ENCODE assay signal across 12 cellular contexts in the genomic region with DNA sequence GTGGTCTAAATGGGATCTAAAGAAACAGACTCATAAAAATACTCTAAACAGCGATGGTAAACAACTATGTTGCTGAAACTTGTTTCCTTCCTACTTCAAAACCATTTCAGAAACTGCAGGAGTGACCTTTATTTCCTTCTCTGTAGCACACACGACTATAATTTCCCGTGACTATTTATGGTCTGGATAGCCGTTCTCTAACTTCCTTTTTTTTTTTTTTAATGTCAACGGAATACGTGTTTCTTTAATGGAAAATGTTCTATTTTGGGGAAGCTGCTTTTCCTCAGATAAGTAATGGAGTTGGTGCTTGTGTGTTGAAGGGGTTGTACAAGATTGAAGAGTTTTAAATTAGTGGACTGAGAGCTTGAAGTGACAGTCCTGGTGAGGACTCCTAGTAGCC.
DNase-seq lines count a peak whose midpoint lies in the region; ATAC-seq and TF ChIP-seq lines count a peak whose summit lies in the region.
"Had no signal": no experiment of that assay in that cellular context is flagged by ENCODE, and none has a peak within 500 bp of the region (broad histone marks: within the 10 kb centered on the region; RNA-seq: fewer than 3 reads in every experiment).

No MANE protein-coding gene starts in this region.

- no peak overlapping the region for H3K4me3 Mint-ChIP-seq in activated T-cell treated with anti-CD3 and anti-CD28 coated beads, Interleukin-2, amount 50 U/mL, for 72 hours
- H3K4me3 Mint-ChIP-seq in chondrocyte (ENCODE audit: unreplicated experiment), result peak overlapping the region; percentile 26
- no peak overlapping the region for H3K4me3 Mint-ChIP-seq in activated T-helper 17 cell treated with anti-CD3 and anti-CD28 coated beads, Interleukin-2, amount 50 U/mL, for 72 hours
- H3K4me3 Mint-ChIP-seq: T-cell had no signal

- H3K36me3 Mint-ChIP-seq in activated T-cell treated with anti-CD3 and anti-CD28 coated beads, Interleukin-2, amount 50 U/mL, for 72 hours (ENCODE audit: insufficient read depth in 2 of 2), result no peaks in the 10 kb centered on the region
- no peaks in the 10 kb centered on the region for H3K36me3 Mint-ChIP-seq in chondrocyte (ENCODE audit: low read depth)
- no peaks in the 10 kb centered on the region for H3K36me3 Mint-ChIP-seq in activated T-helper 17 cell treated with anti-CD3 and anti-CD28 coated beads, Interleukin-2, amount 50 U/mL, for 72 hours (ENCODE audit: low read depth)

- H3K27ac Mint-ChIP-seq in activated T-cell treated with anti-CD3 and anti-CD28 coated beads, Interleukin-2, amount 50 U/mL, for 72 hours, result peak overlapping the region; percentile 22
- H3K27ac Mint-ChIP-seq in chondrocyte (ENCODE audit: unreplicated experiment), result peak overlapping the region; percentile 28
- no peak overlapping the region for H3K27ac Mint-ChIP-seq in activated T-helper 17 cell treated with anti-CD3 and anti-CD28 coated beads, Interleukin-2, amount 50 U/mL, for 72 hours
- H3K27ac Mint-ChIP-seq: T-cell had no signal

- DNase-seq in activated T-cell treated with anti-CD3 and anti-CD28 coated beads, Interleukin-2, amount 50 U/mL, for 72 hours, result no peak
- no peak for DNase-seq in activated T-cell treated with anti-CD3 and anti-CD28 coated beads, Interleukin-2, amount 50 U/mL, for 48 hours
- DNase-seq in chondrocyte (ENCODE audit: low spot score), result no peak
- peak; percentile 70 to 81 for DNase-seq in lung microvascular endothelial cell (ENCODE audit: low read depth in 2 of 2)
- no peak for DNase-seq in aorta
- DNase-seq in GM10266 (ENCODE audit: extremely low spot score), result no peak
- no peak for DNase-seq in NCI-H2171 treated with DMSO at 0.1 percent for 48 hours (lab: John Stamatoyannopoulos, UW)
- DNase-seq: activated CD8-positive, alpha-beta memory T cell treated with anti-CD3 and anti-CD28 coated beads, Interleukin-2, amount 50 U/mL, for 48 hours; brain microvascular endothelial cell; NCI-H2171; T-cell had no signal

- no peak for ATAC-seq in activated T-cell treated with anti-CD3 and anti-CD28 coated beads, Interleukin-2, amount 50 U/mL, for 72 hours (replicated peaks in 1 of 2)
- peak; percentile 59 for ATAC-seq in aorta (ENCODE audit: low FRiP score)
- no peak for ATAC-seq in activated T-helper 17 cell treated with anti-CD3 and anti-CD28 coated beads, Interleukin-2, amount 50 U/mL, for 72 hours (replicated peaks)
- ATAC-seq: T-cell had no signal

- no peaks in the 10 kb centered on the region for H3K9me3 Mint-ChIP-seq in activated T-cell treated with anti-CD3 and anti-CD28 coated beads, Interleukin-2, amount 50 U/mL, for 72 hours
- no peaks in the 10 kb centered on the region for H3K9me3 Mint-ChIP-seq in chondrocyte (ENCODE audit: low read depth)
- no peaks in the 10 kb centered on the region for H3K9me3 Mint-ChIP-seq in activated T-helper 17 cell treated with anti-CD3 and anti-CD28 coated beads, Interleukin-2, amount 50 U/mL, for 72 hours
- H3K9me3 Mint-ChIP-seq: T-cell had no signal

- peak overlapping the region in 1 of 2 donors; percentile 61 for H3K27ac ChIP-seq in aorta (ENCODE audit: low read depth in 1 of 2, low read length in 2 of 2)
- H3K27ac ChIP-seq: brain microvascular endothelial cell had no signal

- 11 to 13% methylated on average over 6 of the region's 6 CpGs for WGBS in aorta, 2 donors

- intact Hi-C loops in aorta (cut with DNase I), result no loop called here

- TF ChIP-seq CTCF in chondrocyte (IDR thresholded peaks at IDR 0.05) (no peak), GM10266 (IDR thresholded peaks at IDR 0.05; ENCODE audit: control insufficient read depth, insufficient read depth, low read depth, missing control alignments) (no peak)

- H3K4me1 ChIP-seq in aorta (ENCODE audit: control insufficient read depth in 1 of 2, insufficient read depth in 2 of 2, low read length in 2 of 2), result no peaks in the 10 kb centered on the region

- H3K4me3 ChIP-seq in aorta (ENCODE audit: low read length in 2 of 2), result peak overlapping the region in 1 of 2 donors; percentile 10

- no peaks in the 10 kb centered on the region for H3K27me3 ChIP-seq in aorta (ENCODE audit: control insufficient read depth in 1 of 2, insufficient read depth in 2 of 2, low read length in 1 of 2)
- H3K27me3 ChIP-seq: brain microvascular endothelial cell had no signal

- no peaks in the 10 kb centered on the region for H3K9me3 ChIP-seq in aorta (ENCODE audit: control insufficient read depth, low read length)

- no peaks in the 10 kb centered on the region for H3K27me3 Mint-ChIP-seq in activated T-cell treated with anti-CD3 and anti-CD28 coated beads, Interleukin-2, amount 50 U/mL, for 72 hours (ENCODE audit: low read depth)
- H3K27me3 Mint-ChIP-seq in chondrocyte (ENCODE audit: low read depth), result no peaks in the 10 kb centered on the region
- no peaks in the 10 kb centered on the region for H3K27me3 Mint-ChIP-seq in activated T-helper 17 cell treated with anti-CD3 and anti-CD28 coated beads, Interleukin-2, amount 50 U/mL, for 72 hours
- H3K27me3 Mint-ChIP-seq: T-cell had no signal

- H3K36me3 ChIP-seq in aorta (ENCODE audit: control insufficient read depth in 1 of 2, insufficient read depth in 2 of 2, low read length in 1 of 2), result no peaks in the 10 kb centered on the region
- H3K36me3 ChIP-seq: brain microvascular endothelial cell had no signal

- peaks cover 18% of the 10 kb centered on the region for H3K4me1 Mint-ChIP-seq in activated T-cell treated with anti-CD3 and anti-CD28 coated beads, Interleukin-2, amount 50 U/mL, for 72 hours (ENCODE audit: low read depth)
- H3K4me1 Mint-ChIP-seq in chondrocyte (ENCODE audit: low read depth), result peaks cover 37% of the 10 kb centered on the region
- H3K4me1 Mint-ChIP-seq in activated T-helper 17 cell treated with anti-CD3 and anti-CD28 coated beads, Interleukin-2, amount 50 U/mL, for 72 hours, result no peaks in the 10 kb centered on the region

Comparison
In these comparisons a context has a peak if more than half of its experiments do, and no peak if none do; other contexts are left out.
1. DNase-seq: peak in lung microvascular endothelial cell (2 of 2); none in activated T-cell treated with anti-CD3 and anti-CD28 coated beads, Interleukin-2, amount 50 U/mL, for 72 hours (0 of 2), activated T-cell treated with anti-CD3 and anti-CD28 coated beads, Interleukin-2, amount 50 U/mL, for 48 hours (0 of 2), chondrocyte (single experiment), aorta (0 of 2), GM10266 (single experiment) and NCI-H2171 treated with DMSO at 0.1 percent for 48 hours (single experiment).